In genomic region chr2:46336560-46336959, GRCh38 we compare ENCODE assay signal across 10 cellular contexts. TPM values are rescaled to one million over a fixed set of nuclear protein-coding genes. Genes with fewer than 3 reads are reported as not detected.
DNase-seq lines count a peak whose midpoint lies in the region; ATAC-seq and TF ChIP-seq lines count a peak whose summit lies in the region.
"Had no signal": no experiment of that assay in that cellular context is flagged by ENCODE, and none has a peak within 500 bp of the region (broad histone marks: within the 10 kb centered on the region; RNA-seq: fewer than 3 reads in every experiment).

No MANE protein-coding gene starts in this region.

- H3K27ac ChIP-seq in breast epithelium (peak overlapping the region; percentile 71 to 92), left lung (peak overlapping the region; percentile 54 to 63), thoracic aorta (peak overlapping the region; percentile 88 to 91)

- H3K36me3 Mint-ChIP-seq in naive thymus-derived CD8-positive, alpha-beta T cell: no peaks in the 10 kb centered on the region
- no peaks in the 10 kb centered on the region for H3K36me3 Mint-ChIP-seq in activated naive CD4-positive, alpha-beta T cell treated with anti-CD3 and anti-CD28 coated beads, Interleukin-2, amount 50 U/mL, for 72 hours
- H3K36me3 Mint-ChIP-seq: mesothelial cell of epicardium had no signal

- POLR2A ChIA-PET in naive thymus-derived CD8-positive, alpha-beta T cell (lab: Charles Lee): interaction anchor here (1.4 kb wide), 1 partner anchor 15 kb away, joined by 3 read pairs; no protein-coding TSS in a partner anchor

- no peak overlapping the region for H3K4me3 Mint-ChIP-seq in naive thymus-derived CD8-positive, alpha-beta T cell
- H3K4me3 Mint-ChIP-seq: activated CD8-positive, alpha-beta T cell treated with anti-CD3 and anti-CD28 coated beads for 36 hours had no signal

- H3K4me3 ChIP-seq in breast epithelium (peak overlapping the region in 1 of 3 donors; percentile 57), left lung (no peak overlapping the region), thoracic aorta (peak overlapping the region; percentile 65)

- DNase-seq in M059J (ENCODE audit: low read depth) (peak; percentile 42), breast epithelium (ENCODE audit: low spot score in 2 of 2) (no peak), left lung (no peak), thoracic aorta (ENCODE audit: low spot score) (no peak)
- no peak for DNase-seq in stimulated activated CD4-positive, alpha-beta T cell treated with anti-CD3 and anti-CD28 coated beads, Interleukin-2, amount 100 ng/mL, for 24 hours
- DNase-seq in naive thymus-derived CD8-positive, alpha-beta T cell: no peak
- no peak for DNase-seq in activated naive CD4-positive, alpha-beta T cell treated with anti-CD3 and anti-CD28 coated beads, Interleukin-2, amount 50 U/mL, for 72 hours (ENCODE audit: low spot score in 2 of 2)
- DNase-seq: activated CD8-positive, alpha-beta T cell treated with anti-CD3 and anti-CD28 coated beads for 36 hours had no signal

- no peaks in the 10 kb centered on the region for H3K9me3 Mint-ChIP-seq in naive thymus-derived CD8-positive, alpha-beta T cell
- H3K9me3 Mint-ChIP-seq in activated naive CD4-positive, alpha-beta T cell treated with anti-CD3 and anti-CD28 coated beads, Interleukin-2, amount 50 U/mL, for 72 hours: no peaks in the 10 kb centered on the region
- H3K9me3 Mint-ChIP-seq: activated CD8-positive, alpha-beta T cell treated with anti-CD3 and anti-CD28 coated beads for 36 hours; mesothelial cell of epicardium had no signal

- TF ChIP-seq CTCF in breast epithelium (IDR thresholded peaks at IDR 0.05) (no peak), left lung (IDR thresholded peaks at IDR 0.05) (no peak), thoracic aorta (IDR thresholded peaks at IDR 0.05) (no peak)

- H3K4me1 ChIP-seq in breast epithelium: peaks cover 15 to 48% of the 10 kb centered on the region in 2 donors
- peaks cover 71 to 97% of the 10 kb centered on the region in 2 donors for H3K4me1 ChIP-seq in left lung
- H3K4me1 ChIP-seq in thoracic aorta (ENCODE audit: control insufficient read depth in 1 of 2, low read depth in 2 of 2): peaks cover 59 to 93% of the 10 kb centered on the region in 2 donors

- peaks cover 11 to 34% (median 18%) of the 10 kb centered on the region in 4 donors for H3K4me1 Mint-ChIP-seq in naive thymus-derived CD8-positive, alpha-beta T cell

- H3K27me3 Mint-ChIP-seq in naive thymus-derived CD8-positive, alpha-beta T cell: peaks cover 0 to 33% (median 14%) of the 10 kb centered on the region in 5 donors
- H3K27me3 Mint-ChIP-seq: activated CD8-positive, alpha-beta T cell treated with anti-CD3 and anti-CD28 coated beads for 36 hours had no signal

- H3K36me3 ChIP-seq in breast epithelium: no peaks in the 10 kb centered on the region
- no peaks in the 10 kb centered on the region for H3K36me3 ChIP-seq in left lung
- H3K36me3 ChIP-seq in thoracic aorta: no peaks in the 10 kb centered on the region

- intact Hi-C loops in breast epithelium (cut with DNase I; ENCODE audit: low total_unique reads) (no loop called here), left lung (cut with DNase I) (no loop called here)

- ATAC-seq in left lung (no peak), thoracic aorta (ENCODE audit: insufficient number of reproducible peaks, low FRiP score, low read depth) (no peak)
- ATAC-seq in naive thymus-derived CD8-positive, alpha-beta T cell: no peak
- no peak for ATAC-seq in activated naive CD4-positive, alpha-beta T cell treated with anti-CD3 and anti-CD28 coated beads, Interleukin-2, amount 50 U/mL, for 72 hours
- ATAC-seq: activated CD8-positive, alpha-beta T cell treated with anti-CD3 and anti-CD28 coated beads for 36 hours; HCT116 had no signal

- peak overlapping the region in 2 of 10 donors; percentile 50 to 77 for H3K27ac Mint-ChIP-seq in naive thymus-derived CD8-positive, alpha-beta T cell
- no peak overlapping the region for H3K27ac Mint-ChIP-seq in activated naive CD4-positive, alpha-beta T cell treated with anti-CD3 and anti-CD28 coated beads, Interleukin-2, amount 50 U/mL, for 72 hours
- H3K27ac Mint-ChIP-seq: activated CD8-positive, alpha-beta T cell treated with anti-CD3 and anti-CD28 coated beads for 36 hours had no signal

- TF ChIP-seq POLR2A in breast epithelium (IDR thresholded peaks at IDR 0.05): no peak

- H3K9me3 ChIP-seq in breast epithelium (no peaks in the 10 kb centered on the region), left lung (no peaks in the 10 kb centered on the region), thoracic aorta (no peaks in the 10 kb centered on the region)

- H3K27me3 ChIP-seq in breast epithelium (no peaks in the 10 kb centered on the region), left lung (no peaks in the 10 kb centered on the region), thoracic aorta (replicated peaks; ENCODE audit: insufficient read depth) (no peaks in the 10 kb centered on the region)

RNA-seq across cellular contexts. Expression of gene EPAS1, which starts 39.4 kb away (rescaled TPM):
- total RNA-seq in M059J (2014; rRNA removed; shearing (Covaris generic)): 22.0 and 23.7 TPM in 2 replicates
- total RNA-seq in breast epithelium (100 to 1,000 TPM in 2 of 3 donors, 10 to 100 TPM in 1; 92.5 to 274 (median 229) TPM), left lung (100 to 1,000 TPM; 590 to 962 TPM), thoracic aorta (100 to 1,000 TPM; 517 to 667 TPM)
- total RNA-seq in naive thymus-derived CD8-positive, alpha-beta T cell: 1 to 10 TPM; 1.1 to 1.2 TPM
- polyA plus RNA-seq in naive thymus-derived CD8-positive, alpha-beta T cell: 1 to 10 TPM in 1 of 3 donors, under 1 TPM in 2; 0.16 to 1.7 (median 0.23) TPM
- total RNA-seq in activated naive CD4-positive, alpha-beta T cell treated with anti-CD3 and anti-CD28 coated beads, Interleukin-2, amount 50 U/mL, for 72 hours: 1 to 10 TPM; 1.8 to 6.5 TPM
